In genomic region chr7:157474685-157475084, GRCh38 we compare ENCODE assay signal across 9 cellular contexts.
A peak's percentile ranks its signal among the peaks of the same experiment; 100 is the strongest.
DNase-seq lines count a peak whose midpoint lies in the region; ATAC-seq, FAIRE-seq and TF ChIP-seq lines count a peak whose summit lies in the region.
"Had no signal": no experiment of that assay in that cellular context is flagged by ENCODE, and none has a peak within 500 bp of the region (broad histone marks: within the 10 kb centered on the region; RNA-seq: fewer than 3 reads in every experiment).

No MANE protein-coding gene starts in this region.

- 39 to 51% (median 48%) methylated on average over 12 of the region's 12 CpGs for WGBS in small intestine, 3 donors

- H3K4me1 Mint-ChIP-seq in activated T-cell treated with anti-CD3 and anti-CD28 coated beads, Interleukin-2, amount 50 U/mL, for 24 hours (ENCODE audit: low read depth): peaks cover 59% of the 10 kb centered on the region

- H3K27ac ChIP-seq in small intestine (ENCODE audit: low read depth in 1 of 2, low read length in 1 of 2): no peak overlapping the region

- no peak overlapping the region for H3K4me3 Mint-ChIP-seq in activated T-cell treated with anti-CD3 and anti-CD28 coated beads, Interleukin-2, amount 50 U/mL, for 24 hours

- no peaks in the 10 kb centered on the region for H3K4me1 ChIP-seq in small intestine (ENCODE audit: control insufficient read depth in 2 of 2, insufficient read depth in 1 of 2, low read depth in 1 of 2, low read length in 1 of 2)

- H3K9me3 ChIP-seq in small intestine (ENCODE audit: control insufficient read depth, low read depth): no peaks in the 10 kb centered on the region

- no peaks in the 10 kb centered on the region for H3K36me3 ChIP-seq in small intestine (ENCODE audit: control insufficient read depth in 2 of 2, insufficient read depth in 2 of 2, low read length in 2 of 2)

- FAIRE-seq in small intestine (lab: Jason Lieb, UNC): no peak

- H3K4me3 ChIP-seq in LNCaP clone FGC (ENCODE audit: low read depth, low read length) (no peak overlapping the region), choroid plexus epithelial cell (ENCODE audit: low read depth, low read length) (no peak overlapping the region), small intestine (ENCODE audit: low read depth in 1 of 2, low read length in 2 of 2) (no peak overlapping the region)

- no peak for ATAC-seq in HG03521 (IDR thresholded peaks at IDR 0.05; ENCODE audit: unreplicated experiment)

- no peaks in the 10 kb centered on the region for H3K27me3 ChIP-seq in small intestine (ENCODE audit: control insufficient read depth in 2 of 2, insufficient read depth in 2 of 2, low read length in 2 of 2)

- no peaks in the 10 kb centered on the region for H3K27me3 Mint-ChIP-seq in activated T-cell treated with anti-CD3 and anti-CD28 coated beads, Interleukin-2, amount 50 U/mL, for 24 hours

- peaks cover 16% of the 10 kb centered on the region for H3K36me3 Mint-ChIP-seq in activated T-cell treated with anti-CD3 and anti-CD28 coated beads, Interleukin-2, amount 50 U/mL, for 24 hours (ENCODE audit: low read depth)

- peaks cover 23% of the 10 kb centered on the region for H3K9me3 Mint-ChIP-seq in activated T-cell treated with anti-CD3 and anti-CD28 coated beads, Interleukin-2, amount 50 U/mL, for 24 hours

- TF ChIP-seq CTCF in LNCaP clone FGC (IDR thresholded peaks at IDR 0.05; ENCODE audit: control insufficient read depth, extremely low read depth, insufficient read depth) (peak; percentile 71), choroid plexus epithelial cell (conservative IDR thresholded peaks at IDR 0.05; ENCODE audit: low read depth, low read length) (peak; percentile 42)

- peak; percentile 61 for DNase-seq in activated T-cell treated with anti-CD3 and anti-CD28 coated beads, Interleukin-2, amount 50 U/mL, for 48 hours
- no peak for DNase-seq in activated T-cell treated with anti-CD3 and anti-CD28 coated beads, Interleukin-2, amount 50 U/mL, for 24 hours
- DNase-seq in LNCaP clone FGC (ENCODE audit: low read depth) (no peak), choroid plexus epithelial cell (ENCODE audit: low read depth) (no peak), small intestine (peak; percentile 7), OCI-M2 (lab: John Stamatoyannopoulos, UW; ENCODE audit: unreplicated experiment) (no peak), GM19238 (ENCODE audit: insufficient read length, low spot score) (no peak)
- DNase-seq: stimulated activated naive CD4-positive, alpha-beta T cell treated with Interleukin-2 at 50 U/mL for 16 hours had no signal

- no peak overlapping the region for H3K27ac Mint-ChIP-seq in activated T-cell treated with anti-CD3 and anti-CD28 coated beads, Interleukin-2, amount 50 U/mL, for 24 hours

Comparison
In these comparisons a context has a peak if more than half of its experiments do, and no peak if none do; other contexts are left out.
1. DNase-seq: peak in activated T-cell treated with anti-CD3 and anti-CD28 coated beads, Interleukin-2, amount 50 U/mL, for 48 hours (2 of 2) and small intestine (single experiment); none in activated T-cell treated with anti-CD3 and anti-CD28 coated beads, Interleukin-2, amount 50 U/mL, for 24 hours (single experiment), LNCaP clone FGC (single experiment), choroid plexus epithelial cell (single experiment), OCI-M2 (single experiment) and GM19238 (single experiment).